In genomic region chr11:65065898-65066297, GRCh38 we compare ENCODE assay signal across 3 cellular contexts.
TF ChIP-seq lines count a peak whose summit lies in the region.

No MANE protein-coding gene starts in this region.

TF ChIP-seq in SK-N-SH, 30 proteins besides CTCF, POLR2A, EP300 and RAD21 (continued from another document):
- no peak for TF ChIP-seq SIN3A (IDR thresholded peaks at IDR 0.05; ENCODE audit: borderline replicate concordance, low read depth, low read length)
- no peak for TF ChIP-seq ZBTB33 (IDR thresholded peaks at IDR 0.05; ENCODE audit: borderline replicate concordance, low read depth)
- TF ChIP-seq SMC3 (IDR thresholded peaks at IDR 0.05; ENCODE audit: low read depth, low read length): no peak
- no peak for TF ChIP-seq RXRA (IDR thresholded peaks at IDR 0.05; ENCODE audit: borderline replicate concordance, low read depth)
- no peak for TF ChIP-seq EZH2phosphoT487 (IDR thresholded peaks at IDR 0.05; ENCODE audit: borderline replicate concordance, low read depth)
- no peak for TF ChIP-seq PBX3 (IDR thresholded peaks at IDR 0.05)
- no peak for TF ChIP-seq IRF3 (IDR thresholded peaks at IDR 0.05; ENCODE audit: low read depth, low read length)
- no peak for TF ChIP-seq NRF1 (IDR thresholded peaks at IDR 0.05; ENCODE audit: low read depth, low read length)
- no peak for TF ChIP-seq MEF2A (IDR thresholded peaks at IDR 0.05; ENCODE audit: borderline replicate concordance, low read depth)
- TF ChIP-seq TAF1 (IDR thresholded peaks at IDR 0.05; ENCODE audit: borderline replicate concordance, low read depth, low read length): no peak
- TF ChIP-seq ELF1 (IDR thresholded peaks at IDR 0.05): no peak
- TF ChIP-seq FOXJ3 (CRISPR knock-in tag; IDR thresholded peaks at IDR 0.05): no peak
- no peak for TF ChIP-seq USF2 (IDR thresholded peaks at IDR 0.05; ENCODE audit: borderline replicate concordance, low read depth, low read length)
- TF ChIP-seq NFIC (IDR thresholded peaks at IDR 0.05; ENCODE audit: borderline replicate concordance): no peak
- no peak for TF ChIP-seq TCF12 (IDR thresholded peaks at IDR 0.05)
- TF ChIP-seq MXI1 (IDR thresholded peaks at IDR 0.05; ENCODE audit: low read depth, low read length): no peak

TF ChIP-seq in SK-N-SH treated with all-trans-retinoic acid at 6 μM for 48 hours, 23 proteins besides CTCF, POLR2A, EP300 and RAD21 (continued from another document):
- TF ChIP-seq TCF4 (CRISPR knock-in tag; IDR thresholded peaks at IDR 0.05; ENCODE audit: borderline replicate concordance) (no peak), ISL1 (CRISPR knock-in tag; IDR thresholded peaks at IDR 0.05) (no peak), ZNF70 (CRISPR knock-in tag; IDR thresholded peaks at IDR 0.05) (no peak)

TF ChIP-seq in HEK293, 187 proteins besides CTCF, POLR2A, EP300 and RAD21 (continued from another document):
- no peak for TF ChIP-seq ZNF26 (tag by site-specific recombination; IDR thresholded peaks at IDR 0.05)
